1 cellular context compared by ENCODE assay signal in the genomic region with DNA sequence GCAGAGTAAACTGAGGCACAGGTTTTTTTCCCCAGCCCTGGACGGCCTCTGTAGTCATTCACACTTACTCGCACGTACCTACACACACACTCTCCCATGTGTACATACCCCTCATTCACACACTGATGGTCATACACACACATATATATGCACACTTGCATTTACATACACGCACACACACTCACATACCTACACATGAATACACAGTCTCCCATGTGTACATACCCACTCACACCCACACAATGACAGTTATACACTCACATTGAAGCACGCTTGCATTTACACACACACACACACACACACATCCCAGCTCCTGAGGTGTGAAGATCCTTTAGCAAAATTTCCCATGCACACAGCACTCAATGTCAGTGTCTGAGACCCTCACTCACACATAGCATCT.
TF ChIP-seq lines count a peak whose summit lies in the region.

No MANE protein-coding gene starts in this region.

TF ChIP-seq in GM12878, 131 proteins besides CTCF, POLR2A, EP300 and RAD21:
- TF ChIP-seq, protein P1, sequence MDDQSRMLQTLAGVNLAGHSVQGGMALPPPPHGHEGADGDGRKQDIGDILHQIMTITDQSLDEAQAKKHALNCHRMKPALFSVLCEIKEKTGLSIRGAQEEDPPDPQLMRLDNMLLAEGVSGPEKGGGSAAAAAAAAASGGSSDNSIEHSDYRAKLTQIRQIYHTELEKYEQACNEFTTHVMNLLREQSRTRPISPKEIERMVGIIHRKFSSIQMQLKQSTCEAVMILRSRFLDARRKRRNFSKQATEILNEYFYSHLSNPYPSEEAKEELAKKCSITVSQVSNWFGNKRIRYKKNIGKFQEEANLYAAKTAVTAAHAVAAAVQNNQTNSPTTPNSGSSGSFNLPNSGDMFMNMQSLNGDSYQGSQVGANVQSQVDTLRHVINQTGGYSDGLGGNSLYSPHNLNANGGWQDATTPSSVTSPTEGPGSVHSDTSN (IDR thresholded peaks at IDR 0.05; ENCODE audit: insufficient replicate concordance, low read depth, low read length), result peak; percentile 12
- no peak for TF ChIP-seq PAX5 (IDR thresholded peaks at IDR 0.05; ENCODE audit: borderline replicate concordance, low read depth, low read length)
- TF ChIP-seq, protein P2, sequence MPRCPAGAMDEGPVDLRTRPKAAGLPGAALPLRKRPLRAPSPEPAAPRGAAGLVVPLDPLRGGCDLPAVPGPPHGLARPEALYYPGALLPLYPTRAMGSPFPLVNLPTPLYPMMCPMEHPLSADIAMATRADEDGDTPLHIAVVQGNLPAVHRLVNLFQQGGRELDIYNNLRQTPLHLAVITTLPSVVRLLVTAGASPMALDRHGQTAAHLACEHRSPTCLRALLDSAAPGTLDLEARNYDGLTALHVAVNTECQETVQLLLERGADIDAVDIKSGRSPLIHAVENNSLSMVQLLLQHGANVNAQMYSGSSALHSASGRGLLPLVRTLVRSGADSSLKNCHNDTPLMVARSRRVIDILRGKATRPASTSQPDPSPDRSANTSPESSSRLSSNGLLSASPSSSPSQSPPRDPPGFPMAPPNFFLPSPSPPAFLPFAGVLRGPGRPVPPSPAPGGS (IDR thresholded peaks at IDR 0.05; ENCODE audit: borderline replicate concordance, insufficient read depth, low read depth, low read length, poor library complexity, severe bottlenecking), result peak; percentile 84
- TF ChIP-seq SIN3A (IDR thresholded peaks at IDR 0.05; ENCODE audit: low read depth, low read length), result no peak
